Comparison of ENCODE assay signal across 1 cellular context in the genomic region with DNA sequence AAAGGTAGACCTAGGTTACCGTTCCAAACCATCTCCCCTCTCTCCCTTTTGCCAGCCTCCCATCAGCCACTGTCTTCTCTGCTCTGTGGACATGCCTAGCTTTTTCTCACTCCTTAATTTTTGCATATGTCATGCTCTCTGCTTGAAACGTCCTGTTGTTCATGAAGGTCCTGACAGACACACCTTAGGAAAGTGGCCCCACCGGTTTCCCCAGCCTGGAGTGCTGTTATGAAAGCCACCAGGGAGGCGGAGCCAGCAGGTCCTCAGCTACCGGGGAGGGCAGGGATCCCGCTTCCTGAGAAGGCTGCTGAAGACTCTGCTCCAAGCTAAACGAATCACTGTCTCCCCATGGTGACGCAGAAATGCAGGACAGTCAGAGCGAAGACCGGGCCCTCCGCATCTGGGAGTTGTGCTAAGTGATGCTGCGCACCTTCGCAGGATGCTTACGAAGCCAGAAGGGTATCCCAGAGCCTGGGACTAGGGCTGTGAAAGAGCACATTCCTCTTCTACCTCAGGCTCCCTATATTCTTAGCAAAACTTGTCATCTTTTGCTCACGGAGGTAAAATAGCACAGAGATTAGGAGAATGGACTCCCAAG.
TF ChIP-seq lines count a peak whose summit lies in the region.

No MANE protein-coding gene starts in this region.

TF ChIP-seq in HEK293, 187 proteins besides CTCF, POLR2A, EP300 and RAD21 (continued from another document):
- TF ChIP-seq, protein P1, sequence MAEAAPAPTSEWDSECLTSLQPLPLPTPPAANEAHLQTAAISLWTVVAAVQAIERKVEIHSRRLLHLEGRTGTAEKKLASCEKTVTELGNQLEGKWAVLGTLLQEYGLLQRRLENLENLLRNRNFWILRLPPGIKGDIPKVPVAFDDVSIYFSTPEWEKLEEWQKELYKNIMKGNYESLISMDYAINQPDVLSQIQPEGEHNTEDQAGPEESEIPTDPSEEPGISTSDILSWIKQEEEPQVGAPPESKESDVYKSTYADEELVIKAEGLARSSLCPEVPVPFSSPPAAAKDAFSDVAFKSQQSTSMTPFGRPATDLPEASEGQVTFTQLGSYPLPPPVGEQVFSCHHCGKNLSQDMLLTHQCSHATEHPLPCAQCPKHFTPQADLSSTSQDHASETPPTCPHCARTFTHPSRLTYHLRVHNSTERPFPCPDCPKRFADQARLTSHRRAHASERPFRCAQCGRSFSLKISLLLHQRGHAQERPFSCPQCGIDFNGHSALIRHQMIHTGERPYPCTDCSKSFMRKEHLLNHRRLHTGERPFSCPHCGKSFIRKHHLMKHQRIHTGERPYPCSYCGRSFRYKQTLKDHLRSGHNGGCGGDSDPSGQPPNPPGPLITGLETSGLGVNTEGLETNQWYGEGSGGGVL (tag by site-specific recombination; IDR thresholded peaks at IDR 0.05): peak; percentile 28; the same call in 1 of the 2 replicates
- TF ChIP-seq BCL11A (tag by site-specific recombination; IDR thresholded peaks at IDR 0.05; ENCODE audit: low read depth) (no peak), ZNF624 (tag by site-specific recombination; IDR thresholded peaks at IDR 0.05) (no peak), ZFP69B (tag by site-specific recombination; IDR thresholded peaks at IDR 0.05) (peak; percentile 89)
